8 cellular contexts compared by ENCODE assay signal in genomic region chr10:6089334-6090219, GRCh38. TPM values are rescaled to one million over a fixed set of nuclear protein-coding genes. Genes with fewer than 3 reads are reported as not detected.
DNase-seq lines count a peak whose midpoint lies in the region; ATAC-seq and TF ChIP-seq lines count a peak whose summit lies in the region.

No MANE protein-coding gene starts in this region.

- H3K9me3 Mint-ChIP-seq in endothelial cell (ENCODE audit: unreplicated experiment): no peaks in the 10 kb centered on the region
- no peaks in the 10 kb centered on the region for H3K9me3 Mint-ChIP-seq in naive thymus-derived CD8-positive, alpha-beta T cell

- DNase-seq in activated effector memory CD4-positive, alpha-beta T cell treated with anti-CD3 and anti-CD28 coated beads, Interleukin-2, amount 50 U/mL, for 16 hours: peak; percentile 70
- no peak for DNase-seq in activated effector memory CD4-positive, alpha-beta T cell treated with Interleukin-2 at 50 U/mL for 16 hours
- DNase-seq in endothelial cell (ENCODE audit: low spot score) (peak; percentile 41), GM10248 (ENCODE audit: extremely low spot score) (no peak), NCI-H1694 treated with DMSO at 0.1 percent for 48 hours (lab: John Stamatoyannopoulos, UW) (no peak)
- DNase-seq in naive thymus-derived CD8-positive, alpha-beta T cell: peak in 6 of 10 donors; percentile 14 to 38 (median 28)

- POLR2A ChIA-PET in naive thymus-derived CD8-positive, alpha-beta T cell (lab: Charles Lee): interaction anchor here (0.6 to 1.7 kb wide), 8 partner anchors 10 to 312 kb away, joined by 3 to 6 read pairs (median 4); partner anchors contain the start of gene PFKFB3
- POLR2A ChIA-PET in GM10248 (lab: Yijun Ruan, JAX): no interaction called here

- H3K36me3 Mint-ChIP-seq in endothelial cell (ENCODE audit: low read depth, unreplicated experiment): no peaks in the 10 kb centered on the region
- peaks cover 0 to 6% (median 0%) of the 10 kb centered on the region in 3 donors for H3K36me3 Mint-ChIP-seq in naive thymus-derived CD8-positive, alpha-beta T cell

- TF ChIP-seq CTCF in endothelial cell (IDR thresholded peaks at IDR 0.05; ENCODE audit: unreplicated experiment) (no peak), GM10248 (IDR thresholded peaks at IDR 0.05; ENCODE audit: control extremely low read depth, extremely low read depth, low read depth, missing control alignments) (no peak)

- CTCF ChIA-PET in GM10248 (lab: Yijun Ruan, JAX): interaction anchor here (0.7 to 2.5 kb wide), 19 partner anchors 10 to 312 kb away, joined by 3 to 9 read pairs (median 4); partner anchors contain the start of genes IL2RA and PFKFB3

- ATAC-seq in HG03025 (IDR thresholded peaks at IDR 0.05; ENCODE audit: low FRiP score, unreplicated experiment) (peak; percentile 1), SK-N-SH treated with all-trans-retinoic acid at 6 μM for 48 hours (peak; percentile 50)
- ATAC-seq in naive thymus-derived CD8-positive, alpha-beta T cell: peak; percentile 0

- H3K27ac Mint-ChIP-seq in endothelial cell (ENCODE audit: unreplicated experiment): peak overlapping the region; percentile 50
- H3K27ac Mint-ChIP-seq in naive thymus-derived CD8-positive, alpha-beta T cell: peak overlapping the region; percentile 20 to 95 (median 82)

- peak overlapping the region; percentile 95 for H3K4me3 Mint-ChIP-seq in endothelial cell (ENCODE audit: unreplicated experiment)
- peak overlapping the region; percentile 82 to 97 (median 92) for H3K4me3 Mint-ChIP-seq in naive thymus-derived CD8-positive, alpha-beta T cell

- peaks cover 7% of the 10 kb centered on the region for H3K27me3 Mint-ChIP-seq in endothelial cell (ENCODE audit: unreplicated experiment)
- peaks cover 0 to 1% (median 0%) of the 10 kb centered on the region in 5 donors for H3K27me3 Mint-ChIP-seq in naive thymus-derived CD8-positive, alpha-beta T cell

- peaks cover 44% of the 10 kb centered on the region for H3K4me1 Mint-ChIP-seq in endothelial cell (ENCODE audit: unreplicated experiment)
- peaks cover 41 to 68% (median 62%) of the 10 kb centered on the region in 4 donors for H3K4me1 Mint-ChIP-seq in naive thymus-derived CD8-positive, alpha-beta T cell

TF ChIP-seq in SK-N-SH treated with all-trans-retinoic acid at 6 μM for 48 hours, 23 proteins besides CTCF, POLR2A, EP300 and RAD21:
- TF ChIP-seq POU6F1 (CRISPR knock-in tag; IDR thresholded peaks at IDR 0.05; ENCODE audit: borderline replicate concordance, low read depth) (no peak), ARNTL (CRISPR knock-in tag; IDR thresholded peaks at IDR 0.05; ENCODE audit: borderline replicate concordance, low read depth) (no peak), CSDC2 (CRISPR knock-in tag; IDR thresholded peaks at IDR 0.05) (no peak)

RNA-seq across cellular contexts. Expression of gene RBM17, which starts 0.7 kb away (rescaled TPM):
- total RNA-seq in endothelial cell (ENCODE audit: unreplicated experiment): 113 TPM
- 100 to 1,000 TPM; 129 to 130 TPM for total RNA-seq in naive thymus-derived CD8-positive, alpha-beta T cell
- 10 to 100 TPM; 57.4 to 84.9 (median 61.3) TPM for polyA plus RNA-seq in naive thymus-derived CD8-positive, alpha-beta T cell

RNA-seq across cellular contexts. Expression of gene IL2RA, which starts 27.4 kb away (rescaled TPM):
- total RNA-seq in endothelial cell (ENCODE audit: unreplicated experiment): not detected
- total RNA-seq in naive thymus-derived CD8-positive, alpha-beta T cell: 1 to 10 TPM; 1.0 to 1.4 TPM
- polyA plus RNA-seq in naive thymus-derived CD8-positive, alpha-beta T cell: under 1 TPM; 0.07 to 0.25 (median 0.16) TPM

Comparison
In these comparisons a context has a peak if more than half of its experiments do, and no peak if none do; other contexts are left out.
1. DNase-seq: peak in activated effector memory CD4-positive, alpha-beta T cell treated with anti-CD3 and anti-CD28 coated beads, Interleukin-2, amount 50 U/mL, for 16 hours (single experiment), endothelial cell (single experiment) and naive thymus-derived CD8-positive, alpha-beta T cell (6 of 10); none in activated effector memory CD4-positive, alpha-beta T cell treated with Interleukin-2 at 50 U/mL for 16 hours (single experiment), GM10248 (single experiment) and NCI-H1694 treated with DMSO at 0.1 percent for 48 hours (single experiment).
2. ATAC-seq: peak in every context shown above with its lines; median percentile 50 in SK-N-SH treated with all-trans-retinoic acid at 6 μM for 48 hours; 1 in HG03025; 0 in naive thymus-derived CD8-positive, alpha-beta T cell.